Comparison of ENCODE assay signal across 8 cellular contexts in genomic region chr5:52988335-52989024, GRCh38. TPM values are rescaled to one million over a fixed set of nuclear protein-coding genes. Genes with fewer than 3 reads are reported as not detected.
DNase-seq lines count a peak whose midpoint lies in the region; ATAC-seq and TF ChIP-seq lines count a peak whose summit lies in the region.

No MANE protein-coding gene starts in this region.

- H3K4me1 ChIP-seq in colonic mucosa = no peaks in the 10 kb centered on the region
- peaks cover 31% of the 10 kb centered on the region for H3K4me1 ChIP-seq in mesodermal cell (ENCODE audit: control insufficient read depth, insufficient read depth, low read length, poor library complexity, severe bottlenecking)

- intact Hi-C loops in colonic mucosa (cut with DNase I) = no loop called here

- 10 to 13% methylated on average over 11 to 14 of the region's 16 CpGs for WGBS in mesodermal cell (ENCODE audit: insufficient coverage in 2 of 2), 2 experiments

- peak overlapping the region; percentile 62 to 80 for H3K9ac ChIP-seq in colonic mucosa (ENCODE audit: low read depth in 2 of 2, low read length in 2 of 2)

- H3K4me3 ChIP-seq in colonic mucosa = peak overlapping the region; percentile 70
- peak overlapping the region; percentile 70 for H3K4me3 ChIP-seq in mesodermal cell (ENCODE audit: extremely low read depth, insufficient read depth, low read length, poor library complexity, severe bottlenecking)

- TF ChIP-seq CTCF in colonic mucosa (IDR thresholded peaks at IDR 0.05) = no peak

- H3K27ac ChIP-seq in KOPT-K1 (ENCODE audit: low read depth, low read length, poor library complexity, severe bottlenecking) (peak overlapping the region; percentile 27), colonic mucosa (peak overlapping the region; percentile 62), mesodermal cell (ENCODE audit: low read depth, low read length, severe bottlenecking) (peak overlapping the region; percentile 12)

- DNase-seq in colonic mucosa (no peak), DMS 273 (lab: John Stamatoyannopoulos, UW; ENCODE audit: unreplicated experiment) (no peak), NCI-H2196 treated with DMSO at 0.1 percent for 48 hours (lab: John Stamatoyannopoulos, UW; ENCODE audit: unreplicated experiment) (no peak)

- H3K36me3 ChIP-seq in KOPT-K1 (ENCODE audit: insufficient read depth, low read length) = no peaks in the 10 kb centered on the region
- no peaks in the 10 kb centered on the region for H3K36me3 ChIP-seq in colonic mucosa
- peaks cover 15% of the 10 kb centered on the region for H3K36me3 ChIP-seq in mesodermal cell (ENCODE audit: control insufficient read depth, insufficient read depth, low read length)

- peak; percentile 3 for ATAC-seq in GM18498 (IDR thresholded peaks at IDR 0.05; ENCODE audit: unreplicated experiment)
- ATAC-seq in GM19328 (IDR thresholded peaks at IDR 0.05; ENCODE audit: unreplicated experiment) = no peak
- no peak for ATAC-seq in GM21381 (IDR thresholded peaks at IDR 0.05; ENCODE audit: unreplicated experiment)

- H3K9me3 ChIP-seq in KOPT-K1 (ENCODE audit: insufficient read depth, low read length, poor library complexity, severe bottlenecking) = no peaks in the 10 kb centered on the region
- no peaks in the 10 kb centered on the region for H3K9me3 ChIP-seq in colonic mucosa
- peaks cover 4% of the 10 kb centered on the region for H3K9me3 ChIP-seq in mesodermal cell (ENCODE audit: control insufficient read depth, low read length)

- H3K27me3 ChIP-seq in colonic mucosa = no peaks in the 10 kb centered on the region

RNA-seq across cellular contexts. Expression of gene ITGA2, which starts 0.7 kb away (rescaled TPM):
- 10 to 100 TPM; 18.3 to 19.7 TPM for total RNA-seq in colonic mucosa
- 21.7 TPM for polyA plus RNA-seq in mesodermal cell (2013, experiment 1 of 2)
- polyA plus RNA-seq in mesodermal cell (2013, experiment 2 of 2) = 22.0 TPM

Comparison
In these comparisons a context has a peak if more than half of its experiments do, and no peak if none do; other contexts are left out.
1. H3K27ac ChIP-seq: peak in every context shown above with its lines; median percentile 62 in colonic mucosa; 27 in KOPT-K1; 12 in mesodermal cell.